ENCODE assay signal across 24 cellular contexts in the genomic region with DNA sequence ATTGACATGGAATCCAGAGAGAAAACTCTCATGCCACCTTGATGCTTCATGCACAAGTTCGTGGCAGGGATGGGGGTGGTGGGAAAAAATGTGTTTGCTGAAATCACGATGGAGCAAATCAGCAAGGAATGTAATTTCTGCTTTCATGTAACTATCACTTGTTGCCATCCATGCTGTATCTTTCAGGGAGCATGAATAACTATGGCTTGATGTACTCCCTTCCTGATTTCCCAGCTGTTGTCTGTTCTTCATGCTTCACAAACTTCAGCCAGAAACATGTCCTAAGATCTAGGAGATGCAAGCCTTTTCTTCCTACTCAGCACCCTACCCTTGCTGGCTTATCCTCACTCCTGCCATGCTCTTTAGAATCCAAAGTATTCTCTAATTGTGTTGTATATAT.
"Had no signal": no experiment of that assay in that cellular context is flagged by ENCODE, and none has a peak within 500 bp of the region (broad histone marks: within the 10 kb centered on the region; RNA-seq: fewer than 3 reads in every experiment).

No MANE protein-coding gene starts in this region.

- H3K4me1 Mint-ChIP-seq: activated CD4-positive, alpha-beta T cell treated with anti-CD3 and anti-CD28 coated beads, Interleukin-2, amount 10 ng/mL, durations not matched to agents 7 days and 5 days; activated naive CD4-positive, alpha-beta T cell treated with anti-CD3 and anti-CD28 coated beads, Interleukin-2, amount 50 U/mL, for 24 hours had no signal

- H3K27me3 Mint-ChIP-seq: activated CD4-positive, alpha-beta T cell treated with anti-CD3 and anti-CD28 coated beads, Interleukin-2, amount 10 ng/mL, durations not matched to agents 7 days and 5 days; activated CD8-positive, alpha-beta T cell treated with anti-CD3 and anti-CD28 coated beads for 36 hours; activated naive CD4-positive, alpha-beta T cell treated with anti-CD3 and anti-CD28 coated beads, Interleukin-2, amount 50 U/mL, for 24 hours had no signal

- H3K4me1 ChIP-seq: breast epithelium, Peyer's patch had no signal

- H3K36me3 ChIP-seq: breast epithelium, Peyer's patch had no signal

- H3K27ac ChIP-seq: breast epithelium, Peyer's patch had no signal

- H3K4me3 ChIP-seq: breast epithelium, Peyer's patch had no signal

- H3K27me3 ChIP-seq: breast epithelium, Peyer's patch had no signal

- H3K9me3 ChIP-seq: breast epithelium, Peyer's patch had no signal

- H3K4me3 Mint-ChIP-seq: activated CD4-positive, alpha-beta T cell treated with anti-CD3 and anti-CD28 coated beads, Interleukin-2, amount 10 ng/mL, durations not matched to agents 7 days and 5 days; activated CD8-positive, alpha-beta T cell treated with anti-CD3 and anti-CD28 coated beads for 36 hours; activated naive CD4-positive, alpha-beta T cell treated with anti-CD3 and anti-CD28 coated beads, Interleukin-2, amount 50 U/mL, for 24 hours; T-helper 1 cell treated with Interleukin-12 subunit alpha and Interleukin-12 subunit beta and Interleukin-4 antibody, amounts not matched to agents 30 μg/mL and 1 μg/mL, for 36 hours had no signal

- DNase-seq: activated CD4-positive, alpha-beta T cell treated with anti-CD3 and anti-CD28 coated beads, Interleukin-2, amount 10 ng/mL, durations not matched to agents 7 days and 5 days; activated CD4-positive, CD25-positive, alpha-beta regulatory T cell; activated CD8-positive, alpha-beta memory T cell treated with anti-CD3 and anti-CD28 coated beads, Interleukin-2, amount 50 U/mL, for 48 hours; activated CD8-positive, alpha-beta T cell treated with anti-CD3 and anti-CD28 coated beads for 36 hours; activated effector memory CD4-positive, alpha-beta T cell treated with Interleukin-2 at 50 U/mL for 16 hours; activated naive CD4-positive, alpha-beta T cell; activated T-cell treated with anti-CD3 and anti-CD28 coated beads, Interleukin-2, amount 50 U/mL, for 1 hour; aorta; caudate nucleus; Kasumi-1; KBM-7; NCI-H1048; NCI-H1436 treated with DMSO at 0.1 percent for 48 hours; NCI-H187; NCI-H2081; NCI-H510A treated with DMSO at 0.1 percent for 48 hours; NCI-H69; NK-92 treated with Interleukin-12 subunit alpha and Interleukin-12 subunit beta, amount 100 ng/mL, for 24 hours; OCI-M1; Peyer's patch; SHP77 treated with DMSO at 0.1 percent for 48 hours had no signal

- H3K27ac Mint-ChIP-seq: activated CD8-positive, alpha-beta T cell treated with anti-CD3 and anti-CD28 coated beads for 36 hours; activated naive CD4-positive, alpha-beta T cell treated with anti-CD3 and anti-CD28 coated beads, Interleukin-2, amount 50 U/mL, for 24 hours; T-helper 1 cell treated with Interleukin-12 subunit alpha and Interleukin-12 subunit beta and Interleukin-4 antibody, amounts not matched to agents 30 μg/mL and 1 μg/mL, for 36 hours had no signal

- ATAC-seq: activated CD8-positive, alpha-beta T cell treated with anti-CD3 and anti-CD28 coated beads for 36 hours had no signal
